In genomic region chr1:50979964-50980363, GRCh38 we compare ENCODE assay signal across 15 cellular contexts. TPM values are rescaled to one million over a fixed set of nuclear protein-coding genes. Genes with fewer than 3 reads are reported as not detected.
DNase-seq lines count a peak whose midpoint lies in the region; ATAC-seq and TF ChIP-seq lines count a peak whose summit lies in the region.
"Had no signal": no experiment of that assay in that cellular context is flagged by ENCODE, and none has a peak within 500 bp of the region (broad histone marks: within the 10 kb centered on the region; RNA-seq: fewer than 3 reads in every experiment).

No MANE protein-coding gene starts in this region.

- H3K27ac ChIP-seq in DND-41 (ENCODE audit: low read length): peak overlapping the region; percentile 96
- peak overlapping the region; percentile 99 for H3K27ac ChIP-seq in SJCRH30
- peak overlapping the region; percentile 83 for H3K27ac ChIP-seq in osteoblast (ENCODE audit: low read depth, low read length)
- H3K27ac ChIP-seq: neural progenitor cell had no signal

- peaks cover 21% of the 10 kb centered on the region for H3K4me1 Mint-ChIP-seq in stimulated activated effector memory CD8-positive, alpha-beta T cell treated with anti-CD3 and anti-CD28 coated beads, Interleukin-12 subunit alpha, Interleukin-12 subunit beta, amount 100 ng/mL, for 72 hours

- no peak overlapping the region for H3K4me3 Mint-ChIP-seq in stimulated activated effector memory CD8-positive, alpha-beta T cell treated with anti-CD3 and anti-CD28 coated beads, Interleukin-12 subunit alpha, Interleukin-12 subunit beta, amount 100 ng/mL, for 72 hours
- H3K4me3 Mint-ChIP-seq: activated CD8-positive, alpha-beta memory T cell treated with anti-CD3 and anti-CD28 coated beads, Interleukin-2, amount 10 ng/mL, durations not matched to agents 7 days and 5 days; neural progenitor cell had no signal

- H3K27ac Mint-ChIP-seq in stimulated activated effector memory CD8-positive, alpha-beta T cell treated with anti-CD3 and anti-CD28 coated beads, Interleukin-12 subunit alpha, Interleukin-12 subunit beta, amount 100 ng/mL, for 72 hours: no peak overlapping the region
- H3K27ac Mint-ChIP-seq: activated CD8-positive, alpha-beta memory T cell treated with anti-CD3 and anti-CD28 coated beads, Interleukin-2, amount 10 ng/mL, durations not matched to agents 7 days and 5 days; neural progenitor cell had no signal

- no peaks in the 10 kb centered on the region for H3K9me3 Mint-ChIP-seq in stimulated activated effector memory CD8-positive, alpha-beta T cell treated with anti-CD3 and anti-CD28 coated beads, Interleukin-12 subunit alpha, Interleukin-12 subunit beta, amount 100 ng/mL, for 72 hours
- H3K9me3 Mint-ChIP-seq: neural progenitor cell had no signal

- H3K4me2 ChIP-seq in DND-41 (ENCODE audit: insufficient read depth, low read length) (peak overlapping the region; percentile 62), osteoblast (ENCODE audit: insufficient read depth, low read length) (peak overlapping the region; percentile 96)
- H3K4me2 ChIP-seq: neural progenitor cell had no signal

- TF ChIP-seq CTCF in DND-41 (IDR thresholded peaks at IDR 0.05; ENCODE audit: borderline replicate concordance, extremely low read depth, low read length, poor library complexity, severe bottlenecking) (no peak), osteoblast (IDR thresholded peaks at IDR 0.05; ENCODE audit: extremely low read depth, low read depth, low read length) (no peak)

- no peaks in the 10 kb centered on the region for H3K27me3 ChIP-seq in DND-41 (ENCODE audit: insufficient read depth, low read length, poor library complexity)
- no peaks in the 10 kb centered on the region for H3K27me3 ChIP-seq in SJCRH30
- H3K27me3 ChIP-seq in osteoblast (ENCODE audit: insufficient read depth, low read length): no peaks in the 10 kb centered on the region

- H3K9me3 ChIP-seq in DND-41 (ENCODE audit: insufficient read depth, low read length, severe bottlenecking) (no peaks in the 10 kb centered on the region), SJCRH30 (replicated peaks) (no peaks in the 10 kb centered on the region), osteoblast (ENCODE audit: low read depth, low read length) (no peaks in the 10 kb centered on the region)

- H3K4me3 ChIP-seq in DND-41 (ENCODE audit: low read depth in 1 of 2, low read length in 2 of 2) (peak overlapping the region; percentile 81 to 90), SJCRH30 (peak overlapping the region; percentile 96), osteoblast (ENCODE audit: insufficient read depth, low read length) (no peak overlapping the region)
- H3K4me3 ChIP-seq: neural progenitor cell had no signal

- DNase-seq in DMS79 treated with DMSO at 0.1 percent for 48 hours (lab: John Stamatoyannopoulos, UW): peak; percentile 75
- DNase-seq in DMS79 (lab: John Stamatoyannopoulos, UW): no peak
- DNase-seq in DND-41: no peak
- DNase-seq in SJCRH30: no peak
- DNase-seq in osteoblast (ENCODE audit: insufficient read length, low spot score, missing footprints): no peak
- DNase-seq in stimulated activated effector memory CD8-positive, alpha-beta T cell treated with anti-CD3 and anti-CD28 coated beads, Interleukin-12 subunit alpha, Interleukin-12 subunit beta, amount 100 ng/mL, for 72 hours (ENCODE audit: low spot score in 2 of 2): no peak
- DNase-seq in putamen (ENCODE audit: low spot score): no peak
- DNase-seq in posterior vena cava (ENCODE audit: low spot score): no peak
- DNase-seq: 8988T; activated CD8-positive, alpha-beta memory T cell treated with anti-CD3 and anti-CD28 coated beads, Interleukin-2, amount 10 ng/mL, durations not matched to agents 7 days and 5 days; DMS153; kidney; stimulated activated CD4-positive, alpha-beta T cell treated with anti-CD3 and anti-CD28 coated beads, Interleukin-2, amount 100 ng/mL, for 24 hours; stimulated activated naive CD8-positive, alpha-beta T cell treated with anti-CD3 and anti-CD28 coated beads, Interleukin-15, Interleukin-2, amounts not matched to agents 100 U/mL and 50 U/mL, for 24 hours had no signal

- H3K4me1 ChIP-seq in DND-41 (ENCODE audit: insufficient read depth, low read length) (peaks cover 67% of the 10 kb centered on the region), SJCRH30 (peaks cover 22% of the 10 kb centered on the region), osteoblast (ENCODE audit: insufficient read depth, low read length) (peaks cover 28% of the 10 kb centered on the region)

- no peak overlapping the region for H2AFZ ChIP-seq in DND-41 (ENCODE audit: low read depth, low read length)
- no peak overlapping the region for H2AFZ ChIP-seq in osteoblast (ENCODE audit: low read length)
- H2AFZ ChIP-seq: neural progenitor cell had no signal

- ATAC-seq in DND-41 (ENCODE audit: insufficient read depth, low read depth): no peak
- ATAC-seq in stimulated activated effector memory CD8-positive, alpha-beta T cell treated with anti-CD3 and anti-CD28 coated beads, Interleukin-12 subunit alpha, Interleukin-12 subunit beta, amount 100 ng/mL, for 72 hours: no peak
- ATAC-seq: activated CD8-positive, alpha-beta memory T cell treated with anti-CD3 and anti-CD28 coated beads, Interleukin-2, amount 10 ng/mL, durations not matched to agents 7 days and 5 days; stimulated activated naive CD8-positive, alpha-beta T cell treated with anti-CD3 and anti-CD28 coated beads, Interleukin-15, Interleukin-2, amounts not matched to agents 100 U/mL and 50 U/mL, for 24 hours had no signal

- H3K36me3 Mint-ChIP-seq in stimulated activated effector memory CD8-positive, alpha-beta T cell treated with anti-CD3 and anti-CD28 coated beads, Interleukin-12 subunit alpha, Interleukin-12 subunit beta, amount 100 ng/mL, for 72 hours: no peaks in the 10 kb centered on the region
- H3K36me3 Mint-ChIP-seq: neural progenitor cell had no signal

- intact Hi-C loops in posterior vena cava (cut with DNase I): no loop called here

- H3K9ac ChIP-seq in DND-41 (ENCODE audit: low read depth, low read length): peak overlapping the region; percentile 100
- H3K9ac ChIP-seq: neural progenitor cell had no signal

- H3K79me2 ChIP-seq in DND-41 (ENCODE audit: insufficient read depth, low read length): peaks cover 100% of the 10 kb centered on the region
- peaks cover 75% of the 10 kb centered on the region for H3K79me2 ChIP-seq in osteoblast (ENCODE audit: insufficient read depth, low read length)

- H4K20me1 ChIP-seq in DND-41 (ENCODE audit: insufficient read depth, low read length): peaks cover 7% of the 10 kb centered on the region; the same call in 1 of the 2 replicates
- H4K20me1 ChIP-seq in osteoblast (ENCODE audit: insufficient read depth, low read length): no peaks in the 10 kb centered on the region

- H3K36me3 ChIP-seq in DND-41 (ENCODE audit: insufficient read depth, low read length) (peaks cover 1% of the 10 kb centered on the region), SJCRH30 (peaks cover under 1% of the 10 kb centered on the region; the same call in 1 of the 2 replicates), osteoblast (ENCODE audit: insufficient read depth, low read length) (no peaks in the 10 kb centered on the region)
- H3K36me3 ChIP-seq: neural progenitor cell had no signal

RNA-seq across cellular contexts. Expression of gene CDKN2C, which starts 9.9 kb away (rescaled TPM):
- 66.6 and 71.1 TPM in 2 replicates for total RNA-seq in SJCRH30 (2014; rRNA removed; shearing (Covaris generic))
- 18.9 and 34.4 TPM in 2 replicates for total RNA-seq in osteoblast
- 10 to 100 TPM; 11.2 to 20.5 TPM for total RNA-seq in posterior vena cava

RNA-seq across cellular contexts. Expression of gene FAF1, which starts 19.9 kb away (rescaled TPM):
- 124 and 126 TPM in 2 replicates for total RNA-seq in SJCRH30 (2014; rRNA removed; shearing (Covaris generic))
- total RNA-seq in osteoblast (40.5 and 52.2 TPM in 2 replicates), posterior vena cava (10 to 100 TPM; 55.3 to 64.2 TPM)
